Comparison of ENCODE assay signal across 11 cellular contexts in genomic region chr2:194545978-194546377, GRCh38.
DNase-seq lines count a peak whose midpoint lies in the region; ATAC-seq, FAIRE-seq and TF ChIP-seq lines count a peak whose summit lies in the region.
"Had no signal": no experiment of that assay in that cellular context is flagged by ENCODE, and none has a peak within 500 bp of the region (broad histone marks: within the 10 kb centered on the region; RNA-seq: fewer than 3 reads in every experiment).

No MANE protein-coding gene starts in this region.

- TF ChIP-seq POLR2A in A549 (IDR thresholded peaks at IDR 0.05; ENCODE audit: low read length) (no peak), sigmoid colon (IDR thresholded peaks at IDR 0.05) (no peak)

- CTCF ChIA-PET in A549 (lab: Yijun Ruan, JAX): interaction anchor here (1.1 kb wide), 1 partner anchor 1522 kb away, joined by 3 read pairs; the partner anchor contains the start of gene DNAH7

- H3K9me3 ChIP-seq in A549: no peaks in the 10 kb centered on the region
- no peaks in the 10 kb centered on the region for H3K9me3 ChIP-seq in hepatocyte (ENCODE audit: low read depth)
- no peaks in the 10 kb centered on the region for H3K9me3 ChIP-seq in sigmoid colon

- POLR2A ChIA-PET in A549 (lab: Yijun Ruan, JAX): interaction anchor here (1.0 kb wide), 1 partner anchor 1111 kb away, joined by 3 read pairs; the partner anchor contains the start of gene SLC39A10

- no peak overlapping the region for H2AFZ ChIP-seq in hepatocyte

- no peak overlapping the region for H3K4me3 Mint-ChIP-seq in HFFc6
- H3K4me3 Mint-ChIP-seq in T-helper 2 cell treated with Interferon-gamma antibody and Interleukin-4, amounts not matched to agents 5 μg/mL and 100 μg/mL, for 36 hours: no peak overlapping the region
- H3K4me3 Mint-ChIP-seq in natural killer cell treated with Interleukin-12 subunit alpha and Interleukin-12 subunit beta and Interleukin-15 and Interleukin-18, amount 100 ng/mL, for 72 hours: no peak overlapping the region

- no peak overlapping the region for H3K4me3 ChIP-seq in A549
- H3K4me3 ChIP-seq in hepatocyte: no peak overlapping the region
- H3K4me3 ChIP-seq in sigmoid colon: no peak overlapping the region
- H3K4me3 ChIP-seq: left ventricle myocardium inferior had no signal

- no peaks in the 10 kb centered on the region for H3K36me3 ChIP-seq in hepatocyte (replicated peaks; ENCODE audit: insufficient read depth, low read depth)
- H3K36me3 ChIP-seq in sigmoid colon: no peaks in the 10 kb centered on the region
- H3K36me3 ChIP-seq: left ventricle myocardium inferior had no signal

- intact Hi-C loops in sigmoid colon (cut with DNase I): no loop called here

- H3K4me1 Mint-ChIP-seq in HFFc6 (ENCODE audit: low read depth): no peaks in the 10 kb centered on the region
- H3K4me1 Mint-ChIP-seq in T-helper 2 cell treated with Interferon-gamma antibody and Interleukin-4, amounts not matched to agents 5 μg/mL and 100 μg/mL, for 36 hours (ENCODE audit: low read depth): no peaks in the 10 kb centered on the region
- H3K4me1 Mint-ChIP-seq in natural killer cell treated with Interleukin-12 subunit alpha and Interleukin-12 subunit beta and Interleukin-15 and Interleukin-18, amount 100 ng/mL, for 72 hours (ENCODE audit: low read depth in 2 of 2): no peaks in the 10 kb centered on the region

- H3K9me2 ChIP-seq in hepatocyte (replicated peaks; ENCODE audit: insufficient read depth): no peaks in the 10 kb centered on the region

- H3K4me1 ChIP-seq in A549 (no peaks in the 10 kb centered on the region), hepatocyte (ENCODE audit: insufficient read depth) (peaks cover 15% of the 10 kb centered on the region), sigmoid colon (no peaks in the 10 kb centered on the region)
- H3K4me1 ChIP-seq: left ventricle myocardium inferior had no signal

- H3K27me3 Mint-ChIP-seq in HFFc6 (ENCODE audit: insufficient read depth): no peaks in the 10 kb centered on the region
- no peaks in the 10 kb centered on the region for H3K27me3 Mint-ChIP-seq in T-helper 2 cell treated with Interferon-gamma antibody and Interleukin-4, amounts not matched to agents 5 μg/mL and 100 μg/mL, for 36 hours (ENCODE audit: low read depth)
- no peaks in the 10 kb centered on the region for H3K27me3 Mint-ChIP-seq in natural killer cell treated with Interleukin-12 subunit alpha and Interleukin-12 subunit beta and Interleukin-15 and Interleukin-18, amount 100 ng/mL, for 72 hours

- no peaks in the 10 kb centered on the region for H3K36me3 Mint-ChIP-seq in HFFc6 (ENCODE audit: low read depth)
- H3K36me3 Mint-ChIP-seq in T-helper 2 cell treated with Interferon-gamma antibody and Interleukin-4, amounts not matched to agents 5 μg/mL and 100 μg/mL, for 36 hours (ENCODE audit: low read depth): no peaks in the 10 kb centered on the region
- peaks cover 4% of the 10 kb centered on the region for H3K36me3 Mint-ChIP-seq in natural killer cell treated with Interleukin-12 subunit alpha and Interleukin-12 subunit beta and Interleukin-15 and Interleukin-18, amount 100 ng/mL, for 72 hours

- H4K20me1 ChIP-seq in hepatocyte (ENCODE audit: insufficient read depth, poor library complexity, severe bottlenecking): no peaks in the 10 kb centered on the region

- peaks cover 56% of the 10 kb centered on the region for H3K9me3 Mint-ChIP-seq in HFFc6
- H3K9me3 Mint-ChIP-seq in T-helper 2 cell treated with Interferon-gamma antibody and Interleukin-4, amounts not matched to agents 5 μg/mL and 100 μg/mL, for 36 hours: no peaks in the 10 kb centered on the region
- peaks cover 15% of the 10 kb centered on the region for H3K9me3 Mint-ChIP-seq in natural killer cell treated with Interleukin-12 subunit alpha and Interleukin-12 subunit beta and Interleukin-15 and Interleukin-18, amount 100 ng/mL, for 72 hours

- peak; percentile 45 to 58; a peak in 4 of 5 replicates for TF ChIP-seq RAD21 in A549 (conservative IDR thresholded peaks at IDR 0.05 in 1 of 2, IDR thresholded peaks at IDR 0.05 in 1 of 2)

- H3K4me2 ChIP-seq in A549: no peak overlapping the region
- H3K4me2 ChIP-seq in hepatocyte: no peak overlapping the region

- DNase-seq in A549 (ENCODE audit: low read depth in 1 of 2, low spot score in 1 of 2): peak in 1 of 2 experiments; percentile 7
- DNase-seq in HFFc6: no peak
- no peak for DNase-seq in RCC 7860 (ENCODE audit: low spot score)
- no peak for DNase-seq in hepatocyte (ENCODE audit: low spot score)
- no peak for DNase-seq in sigmoid colon
- DNase-seq in T-helper 2 cell treated with Interferon-gamma antibody and Interleukin-4, amounts not matched to agents 5 μg/mL and 100 μg/mL, for 36 hours (ENCODE audit: low spot score): no peak
- DNase-seq in natural killer cell treated with Interleukin-12 subunit alpha and Interleukin-12 subunit beta and Interleukin-15 and Interleukin-18, amount 100 ng/mL, for 72 hours (ENCODE audit: low spot score): no peak
- DNase-seq: activated gamma-delta T cell, COR-L47, left ventricle myocardium inferior had no signal

- no peak for TF ChIP-seq EP300 in A549 (IDR thresholded peaks at IDR 0.05)
- TF ChIP-seq EP300 in sigmoid colon (IDR thresholded peaks at IDR 0.05): no peak

- H3K27ac ChIP-seq in A549 (no peak overlapping the region), hepatocyte (no peak overlapping the region), sigmoid colon (no peak overlapping the region)
- H3K27ac ChIP-seq: left ventricle myocardium inferior had no signal

- no peaks in the 10 kb centered on the region for H3K79me2 ChIP-seq in hepatocyte

- WGBS in A549 (ENCODE audit: missing lambda C conversion rate): 8% methylated on average over 1 of the region's 1 CpG
- WGBS in hepatocyte (ENCODE audit: low lambda C conversion rate, missing lambda C conversion rate): 72% methylated on average over 1 of the region's 1 CpG
- 28 to 66% methylated on average over 1 of the region's 1 CpG for WGBS in sigmoid colon, 2 donors

- ATAC-seq in A549 (no peak), GM19328 (IDR thresholded peaks at IDR 0.05; ENCODE audit: unreplicated experiment) (no peak)
- ATAC-seq in natural killer cell treated with Interleukin-12 subunit alpha and Interleukin-12 subunit beta and Interleukin-15 and Interleukin-18, amount 100 ng/mL, for 72 hours: no peak

- H3K27ac Mint-ChIP-seq in HFFc6: no peak overlapping the region
- no peak overlapping the region for H3K27ac Mint-ChIP-seq in T-helper 2 cell treated with Interferon-gamma antibody and Interleukin-4, amounts not matched to agents 5 μg/mL and 100 μg/mL, for 36 hours
- H3K27ac Mint-ChIP-seq in natural killer cell treated with Interleukin-12 subunit alpha and Interleukin-12 subunit beta and Interleukin-15 and Interleukin-18, amount 100 ng/mL, for 72 hours: no peak overlapping the region

- TF ChIP-seq CTCF in A549 (IDR thresholded peaks at IDR 0.05): peak; percentile 31
- peak; percentile 53 for TF ChIP-seq CTCF in HFFc6 (IDR thresholded peaks at IDR 0.05)
- TF ChIP-seq CTCF in hepatocyte (IDR thresholded peaks at IDR 0.05; ENCODE audit: poor library complexity): peak; percentile 56
- TF ChIP-seq CTCF in sigmoid colon (IDR thresholded peaks at IDR 0.05): no peak

- H3K27me3 ChIP-seq in hepatocyte (no peaks in the 10 kb centered on the region), sigmoid colon (no peaks in the 10 kb centered on the region)

- FAIRE-seq in A549 (lab: Jason Lieb, UNC) (no peak), RCC 7860 (lab: Jason Lieb, UNC) (peak; percentile 20)

TF ChIP-seq in A549, 52 proteins besides CTCF, POLR2A, EP300 and RAD21:
- TF ChIP-seq SMC3 (IDR thresholded peaks at IDR 0.05) (peak; percentile 45), JUN (IDR thresholded peaks at IDR 0.05) (no peak)

Comparison
In these comparisons a context has a peak if more than half of its experiments do, and no peak if none do; other contexts are left out.
1. CTCF ChIP-seq: peak in A549 (single experiment), HFFc6 (single experiment) and hepatocyte (single experiment); none in sigmoid colon (0 of 4).